11 cellular contexts compared by ENCODE assay signal in the genomic region with DNA sequence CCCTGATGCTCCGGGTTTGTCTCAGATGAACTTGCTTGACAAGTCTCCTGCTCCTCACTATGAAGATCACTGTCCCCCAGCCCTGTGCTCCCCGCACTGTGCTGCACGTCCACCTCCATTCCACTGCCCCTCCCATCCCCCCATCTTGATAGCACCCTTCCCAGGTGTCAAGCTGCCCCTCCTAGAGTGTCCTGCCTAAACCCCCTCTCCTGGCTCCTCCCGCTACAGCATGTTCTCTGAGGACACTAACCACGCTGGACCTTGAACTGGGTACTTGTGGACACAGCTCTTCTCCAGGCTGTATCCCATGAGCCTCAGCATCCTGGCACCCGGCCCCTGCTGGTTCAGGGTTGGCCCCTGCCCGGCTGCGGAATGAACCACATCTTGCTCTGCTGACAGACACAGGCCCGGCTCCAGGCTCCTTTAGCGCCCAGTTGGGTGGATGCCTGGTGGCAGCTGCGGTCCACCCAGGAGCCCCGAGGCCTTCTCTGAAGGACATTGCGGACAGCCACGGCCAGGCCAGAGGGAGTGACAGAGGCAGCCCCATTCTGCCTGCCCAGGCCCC. TPM values are rescaled to one million over a fixed set of nuclear protein-coding genes. Genes with fewer than 3 reads are reported as not detected.
DNase-seq lines count a peak whose midpoint lies in the region; ATAC-seq, FAIRE-seq and TF ChIP-seq lines count a peak whose summit lies in the region.
"Had no signal": no experiment of that assay in that cellular context is flagged by ENCODE, and none has a peak within 500 bp of the region (broad histone marks: within the 10 kb centered on the region; RNA-seq: fewer than 3 reads in every experiment).

No MANE protein-coding gene starts in this region.

- H3K4me1 ChIP-seq in adrenal gland (replicated peaks in 1 of 2) (peaks cover 37 to 40% of the 10 kb centered on the region in 2 donors), pancreas (peaks cover 0 to 7% (median 3%) of the 10 kb centered on the region in 3 donors), upper lobe of left lung (peaks cover 18 to 32% (median 20%) of the 10 kb centered on the region in 4 donors)

- DNase-seq in adrenal gland (peak; percentile 88 to 97 (median 96)), cardiac septum (ENCODE audit: low spot score) (peak; percentile 88), pancreas (peak in 5 of 6 donors; percentile 48 to 80 (median 62)), upper lobe of left lung (peak in 1 of 2 donors; percentile 77), NCI-H510A (lab: John Stamatoyannopoulos, UW) (no peak), RWPE1 (ENCODE audit: low spot score) (no peak), T1000 (lab: John Stamatoyannopoulos, UW) (no peak)
- DNase-seq: activated naive CD4-positive, alpha-beta T cell treated with anti-CD3 and anti-CD28 coated beads, Interleukin-2, amount 50 U/mL, for 16 hours; PC-9; stimulated activated naive CD8-positive, alpha-beta T cell treated with anti-CD3 and anti-CD28 coated beads, Interleukin-15, Interleukin-2, amounts not matched to agents 100 U/mL and 50 U/mL, for 24 hours had no signal

- peak in 1 of 2 donors; percentile 57 for TF ChIP-seq POLR2A in adrenal gland (IDR thresholded peaks at IDR 0.05)
- no peak for TF ChIP-seq POLR2A in upper lobe of left lung (IDR thresholded peaks at IDR 0.05)

- H3K27ac ChIP-seq in adrenal gland (peak overlapping the region; percentile 30 to 86 (median 72)), pancreas (no peak overlapping the region), upper lobe of left lung (peak overlapping the region in 3 of 4 donors; percentile 19 to 30 (median 25)), RWPE1 (no peak overlapping the region)
- H3K27ac ChIP-seq: neutrophil, PC-9 had no signal

- no peak for FAIRE-seq in pancreas (lab: Jason Lieb, UNC)

- WGBS in adrenal gland, 4 donors, result 46 to 53% (median 46%) methylated on average over 5 to 14 of the region's 14 CpGs
- 43 to 52% methylated on average over 14 of the region's 14 CpGs for WGBS in pancreas, 2 donors
- 78 to 85% methylated on average over 7 to 11 of the region's 14 CpGs for WGBS in upper lobe of left lung, 2 donors

- POLR2A ChIA-PET in RWPE1 (lab: Yijun Ruan, JAX; ENCODE audit: low non-redundant PET), result no interaction called here

- TF ChIP-seq CTCF in adrenal gland (IDR thresholded peaks at IDR 0.05) (peak in 3 of 6 experiments; percentile 6 to 11 (median 9)), pancreas (IDR thresholded peaks at IDR 0.05) (no peak), upper lobe of left lung (IDR thresholded peaks at IDR 0.05) (no peak), RWPE1 (conservative IDR thresholded peaks at IDR 0.05; ENCODE audit: low read depth) (no peak)

- no peak for TF ChIP-seq EP300 in upper lobe of left lung (IDR thresholded peaks at IDR 0.05)

- intact Hi-C loops in adrenal gland (cut with DNase I), result loop anchor here in 1 of 2 donors (10.0 kb wide), 1 partner anchor 409 kb away; no protein-coding TSS in a partner anchor
- intact Hi-C loops in cardiac septum (cut with DNase I), result loop anchor here (2.0 to 10.0 kb wide), 3 partner anchors 185 to 599 kb away; no protein-coding TSS in a partner anchor
- intact Hi-C loops in pancreas (cut with DNase I), result loop anchor here in 2 of 3 donors (10.0 kb wide), 2 partner anchors 169 to 389 kb away; no protein-coding TSS in a partner anchor

- ATAC-seq in pancreas, result peak; percentile 25 to 80 (median 60)
- no peak for ATAC-seq in upper lobe of left lung (ENCODE audit: low FRiP score in 2 of 2)
- ATAC-seq: stimulated activated naive CD8-positive, alpha-beta T cell treated with anti-CD3 and anti-CD28 coated beads, Interleukin-15, Interleukin-2, amounts not matched to agents 100 U/mL and 50 U/mL, for 24 hours had no signal

- H3K36me3 ChIP-seq in adrenal gland (replicated peaks in 1 of 2) (peaks cover 0 to 42% of the 10 kb centered on the region in 2 donors), pancreas (peaks cover 0 to 6% (median 0%) of the 10 kb centered on the region in 3 donors), upper lobe of left lung (peaks cover 0 to 82% (median 46%) of the 10 kb centered on the region in 4 donors)

- H3K4me3 ChIP-seq in adrenal gland (no peak overlapping the region), pancreas (no peak overlapping the region), upper lobe of left lung (no peak overlapping the region)
- H3K4me3 ChIP-seq: PC-9 had no signal

- no peaks in the 10 kb centered on the region for H3K27me3 ChIP-seq in adrenal gland
- H3K27me3 ChIP-seq in pancreas, result no peaks in the 10 kb centered on the region
- H3K27me3 ChIP-seq in upper lobe of left lung, result no peaks in the 10 kb centered on the region
- H3K27me3 ChIP-seq: neutrophil had no signal

- H3K9me3 ChIP-seq in adrenal gland (replicated peaks in 1 of 3) (no peaks in the 10 kb centered on the region), pancreas (no peaks in the 10 kb centered on the region), upper lobe of left lung (no peaks in the 10 kb centered on the region)
- H3K9me3 ChIP-seq: neutrophil had no signal

- CTCF ChIA-PET in RWPE1 (lab: Yijun Ruan, JAX), result interaction anchor here (0.6 kb wide), 1 partner anchor 45 kb away, joined by 3 read pairs; no protein-coding TSS in a partner anchor

RNA-seq across cellular contexts. Expression of a gene that starts 18.5 kb away (rescaled TPM):
- total RNA-seq in adrenal gland (100 to 1,000 TPM in 5 of 8 donors, 10 to 100 TPM in 3; 91.9 to 303 (median 136) TPM), cardiac septum (68.1 TPM), pancreas (10 to 100 TPM; 12.0 to 22.6 (median 16.8) TPM), upper lobe of left lung (10 to 100 TPM; 28.4 to 87.0 (median 55.1) TPM)
- polyA plus RNA-seq in adrenal gland (10 to 100 TPM; 52.6 to 56.6 (median 54.3) TPM), pancreas (10 to 100 TPM; 14.4 to 21.4 TPM)

RNA-seq across cellular contexts. Expression of a gene that starts 20.6 kb away (rescaled TPM):
- total RNA-seq in adrenal gland (10 to 100 TPM; 22.5 to 37.2 (median 29.0) TPM), cardiac septum (28.4 TPM), pancreas (10 to 100 TPM in 4 of 6 donors, 1 to 10 TPM in 2; 9.7 to 17.2 (median 10.7) TPM), upper lobe of left lung (10 to 100 TPM; 33.3 to 85.9 (median 46.4) TPM)
- polyA plus RNA-seq in adrenal gland (10 to 100 TPM; 14.0 to 24.7 (median 21.6) TPM), pancreas (10 to 100 TPM in 1 of 2 donors, 1 to 10 TPM in 1; 8.1 to 11.7 TPM)

RNA-seq across cellular contexts. Expression of a gene that starts 46.7 kb away (rescaled TPM):
- 10 to 100 TPM in 7 of 8 donors, 1 to 10 TPM in 1; 6.5 to 48.1 (median 20.6) TPM for total RNA-seq in adrenal gland
- 10 to 100 TPM in 1 of 3 donors, 1 to 10 TPM in 2; 4.4 to 37.2 (median 7.9) TPM for polyA plus RNA-seq in adrenal gland
- 7.2 TPM for total RNA-seq in cardiac septum
- total RNA-seq in pancreas, result 10 to 100 TPM in 2 of 6 donors, 1 to 10 TPM in 4; 1.8 to 39.7 (median 3.7) TPM
- polyA plus RNA-seq in pancreas, result 1 to 10 TPM; 6.5 to 8.6 TPM
- 100 to 1,000 TPM in 2 of 6 donors, 10 to 100 TPM in 4; 27.2 to 145 (median 83.2) TPM for total RNA-seq in upper lobe of left lung

Comparison
In these comparisons a context has a peak if more than half of its experiments do, and no peak if none do; other contexts are left out.
1. DNase-seq: peak in adrenal gland (7 of 7), cardiac septum (single experiment) and pancreas (5 of 6); none in NCI-H510A (single experiment), RWPE1 (single experiment) and T1000 (single experiment).
2. H3K27ac ChIP-seq: peak in adrenal gland (5 of 5) and upper lobe of left lung (3 of 4); none in pancreas (0 of 4) and RWPE1 (single experiment).
3. ATAC-seq: peak in pancreas (4 of 4); none in upper lobe of left lung (0 of 2).